7 cellular contexts compared by ENCODE assay signal in the genomic region with DNA sequence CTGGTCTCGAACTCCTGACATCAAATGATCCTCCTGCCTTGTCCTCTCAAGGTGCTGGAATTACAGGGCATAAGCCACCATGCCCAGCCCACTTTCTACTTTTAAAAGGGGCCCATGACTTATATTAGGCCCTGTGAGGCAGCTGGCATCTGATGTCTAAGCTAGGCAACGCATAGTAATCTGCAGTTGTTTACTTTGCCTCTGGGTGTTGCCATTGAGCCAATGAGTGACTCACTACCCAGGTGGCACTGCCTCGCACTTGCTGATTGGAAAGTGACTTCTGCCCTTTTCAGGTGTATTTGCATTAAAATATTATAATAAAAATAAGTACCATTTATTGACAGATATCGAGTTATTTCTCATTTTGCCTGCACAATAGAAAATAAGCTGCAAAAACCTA.
A peak's percentile ranks its signal among the peaks of the same experiment; 100 is the strongest.
DNase-seq lines count a peak whose midpoint lies in the region; ATAC-seq and FAIRE-seq lines count a peak whose summit lies in the region.

No MANE protein-coding gene starts in this region.

- DNase-seq in EL (peak; percentile 25), NCI-H226 (peak; percentile 65), dermis microvascular lymphatic vessel endothelial cell (ENCODE audit: low read depth in 2 of 2) (peak; percentile 11 to 50), urothelium cell line (ENCODE audit: low spot score) (peak; percentile 69), DMS79 treated with DMSO at 0.1 percent for 48 hours (lab: John Stamatoyannopoulos, UW) (no peak), NCI-H187 treated with DMSO at 0.1 percent for 48 hours (lab: John Stamatoyannopoulos, UW) (no peak)

- FAIRE-seq in urothelium cell line (lab: Jason Lieb, UNC), result no peak

- ATAC-seq in GM21528 (IDR thresholded peaks at IDR 0.05; ENCODE audit: low FRiP score, unreplicated experiment), result peak; percentile 60

Comparison
In these comparisons a context has a peak if more than half of its experiments do, and no peak if none do; other contexts are left out.
1. DNase-seq: peak in EL (single experiment), NCI-H226 (single experiment), dermis microvascular lymphatic vessel endothelial cell (2 of 2) and urothelium cell line (single experiment); none in DMS79 treated with DMSO at 0.1 percent for 48 hours (single experiment) and NCI-H187 treated with DMSO at 0.1 percent for 48 hours (single experiment).